In genomic region chr7:47147213-47147631, GRCh38 we compare ENCODE assay signal across 16 cellular contexts.
DNase-seq lines count a peak whose midpoint lies in the region; ATAC-seq, FAIRE-seq and TF ChIP-seq lines count a peak whose summit lies in the region.
"Had no signal": no experiment of that assay in that cellular context is flagged by ENCODE, and none has a peak within 500 bp of the region (broad histone marks: within the 10 kb centered on the region; RNA-seq: fewer than 3 reads in every experiment).

No MANE protein-coding gene starts in this region.

- no peaks in the 10 kb centered on the region for H3K27me3 ChIP-seq in lung (ENCODE audit: control insufficient read depth, insufficient read depth)
- H3K27me3 ChIP-seq: brain microvascular endothelial cell had no signal

- 47 to 74% methylated on average over 3 of the region's 3 CpGs for WGBS in lung, 2 donors

- H3K36me3 ChIP-seq in lung (ENCODE audit: control insufficient read depth in 2 of 2, insufficient read depth in 2 of 2, low read length in 2 of 2), result no peaks in the 10 kb centered on the region
- H3K36me3 ChIP-seq: brain microvascular endothelial cell had no signal

- peak; percentile 78 for FAIRE-seq in GM18507 (lab: Jason Lieb, UNC)

- peak; percentile 49 for ATAC-seq in HG03108 (IDR thresholded peaks at IDR 0.05; ENCODE audit: unreplicated experiment)
- ATAC-seq in lung (ENCODE audit: insufficient read depth, low FRiP score), result peak; percentile 83
- ATAC-seq in HG02970 (IDR thresholded peaks at IDR 0.05; ENCODE audit: low FRiP score, unreplicated experiment), result no peak

- no peak for DNase-seq in GM18507 (ENCODE audit: extremely low spot score, insufficient read length, low read depth)
- DNase-seq in SW480 (ENCODE audit: low spot score), result peak; percentile 19
- peak; percentile 46 for DNase-seq in lung (ENCODE audit: low spot score)
- no peak for DNase-seq in NCI-H146 (lab: John Stamatoyannopoulos, UW)
- DNase-seq in COLO829 (ENCODE audit: low spot score), result no peak
- DNase-seq in GF-D8 (lab: John Stamatoyannopoulos, UW), result no peak
- DNase-seq: activated naive CD4-positive, alpha-beta T cell treated with anti-CD3 and anti-CD28 coated beads for 36 hours; brain microvascular endothelial cell; effector CD4-positive, alpha-beta T cell; NCI-H187; NCI-H69; occipital lobe; T-helper 1 cell had no signal

- no peak overlapping the region for H3K4me3 ChIP-seq in lung

- H3K27ac ChIP-seq in lung (ENCODE audit: low read depth in 1 of 2, low read length in 1 of 2), result no peak overlapping the region
- H3K27ac ChIP-seq: brain microvascular endothelial cell, KMS-11 had no signal

- H3K4me1 ChIP-seq in lung (ENCODE audit: control insufficient read depth in 2 of 2, insufficient read depth in 2 of 2, low read length in 2 of 2), result peaks cover 3 to 6% of the 10 kb centered on the region in 2 donors

- TF ChIP-seq CTCF in lung (IDR thresholded peaks at IDR 0.05; ENCODE audit: control extremely low read depth, extremely low read depth), result no peak

- H3K9me3 ChIP-seq in lung (ENCODE audit: control insufficient read depth in 2 of 2, insufficient read depth in 1 of 2, low read length in 1 of 2), result no peaks in the 10 kb centered on the region

Comparison
In these comparisons a context has a peak if more than half of its experiments do, and no peak if none do; other contexts are left out.
1. DNase-seq: peak in SW480 (single experiment) and lung (single experiment); none in GM18507 (single experiment), NCI-H146 (single experiment), COLO829 (single experiment) and GF-D8 (single experiment).